Comparison of ENCODE assay signal across 24 cellular contexts in genomic region chr2:127680706-127681287, GRCh38. TPM values are rescaled to one million over a fixed set of nuclear protein-coding genes. Genes with fewer than 3 reads are reported as not detected.
DNase-seq lines count a peak whose midpoint lies in the region; ATAC-seq and TF ChIP-seq lines count a peak whose summit lies in the region.
"Had no signal": no experiment of that assay in that cellular context is flagged by ENCODE, and none has a peak within 500 bp of the region (broad histone marks: within the 10 kb centered on the region; RNA-seq: fewer than 3 reads in every experiment).

No MANE protein-coding gene starts in this region.

- H3K4me1 ChIP-seq in right atrium auricular region (peaks cover 0 to 61% of the 10 kb centered on the region in 2 donors), hepatocyte (ENCODE audit: insufficient read depth) (peaks cover 36% of the 10 kb centered on the region), gastrocnemius medialis (peaks cover 11 to 12% of the 10 kb centered on the region in 2 donors), uterus (peaks cover 0 to 15% of the 10 kb centered on the region in 2 donors)

- intact Hi-C loops in left ventricle myocardium superior (cut with micrococcal nuclease) (no loop called here), gastrocnemius medialis (cut with DNase I; ENCODE audit: low total_unique reads) (no loop called here), uterus (cut with DNase I; ENCODE audit: low total_unique reads) (no loop called here)

- TF ChIP-seq POLR2A in gastrocnemius medialis (IDR thresholded peaks at IDR 0.05), result no peak
- no peak for TF ChIP-seq POLR2A in uterus (IDR thresholded peaks at IDR 0.05)

- in situ Hi-C loops in gastrocnemius medialis (cut with MboI; ENCODE audit: low sequenced_read_pairs in 4 of 4), result no loop called here

- H3K4me3 ChIP-seq in right atrium auricular region (peak overlapping the region; percentile 29 to 45), hepatocyte (no peak overlapping the region), gastrocnemius medialis (peak overlapping the region; percentile 39 to 52 (median 50)), uterus (peak overlapping the region in 1 of 2 donors; percentile 22)
- H3K4me3 ChIP-seq: GM23248, SK-N-MC had no signal

- H4K20me1 ChIP-seq in hepatocyte (ENCODE audit: insufficient read depth, poor library complexity, severe bottlenecking), result no peaks in the 10 kb centered on the region

- H2AFZ ChIP-seq in hepatocyte, result no peak overlapping the region

- no peak for TF ChIP-seq CTCF in right atrium auricular region (IDR thresholded peaks at IDR 0.05)
- TF ChIP-seq CTCF in hepatocyte (IDR thresholded peaks at IDR 0.05; ENCODE audit: poor library complexity), result no peak
- no peak for TF ChIP-seq CTCF in gastrocnemius medialis (IDR thresholded peaks at IDR 0.05 in 4 of 5, conservative IDR thresholded peaks at IDR 0.05 in 1 of 5)
- no peak for TF ChIP-seq CTCF in uterus (IDR thresholded peaks at IDR 0.05)

- peak overlapping the region; percentile 35 for H3K4me2 ChIP-seq in hepatocyte

- ATAC-seq in left ventricle myocardium superior (no peak), gastrocnemius medialis (peak in 1 of 2 donors; percentile 5)
- ATAC-seq: activated CD8-positive, alpha-beta T cell treated with anti-CD3 and anti-CD28 coated beads, Interleukin-2, amount 10 ng/mL, durations not matched to agents 7 days and 5 days; PC-3 had no signal

- no peaks in the 10 kb centered on the region for H3K79me2 ChIP-seq in hepatocyte

- H3K27me3 ChIP-seq in right atrium auricular region (no peaks in the 10 kb centered on the region), hepatocyte (peaks cover 24% of the 10 kb centered on the region), gastrocnemius medialis (peaks cover 0 to under 1% (median 0%) of the 10 kb centered on the region in 3 donors), uterus (no peaks in the 10 kb centered on the region)
- H3K27me3 ChIP-seq: testis had no signal

- H3K27ac ChIP-seq in right atrium auricular region (peak overlapping the region; percentile 31 to 47), hepatocyte (no peak overlapping the region), gastrocnemius medialis (peak overlapping the region in 3 of 4 donors; percentile 33 to 60 (median 48)), uterus (peak overlapping the region; percentile 70 to 76)
- H3K27ac ChIP-seq: GM23248, SK-N-MC had no signal

- no peaks in the 10 kb centered on the region for H3K36me3 ChIP-seq in right atrium auricular region
- no peaks in the 10 kb centered on the region for H3K36me3 ChIP-seq in hepatocyte (replicated peaks; ENCODE audit: insufficient read depth, low read depth)
- no peaks in the 10 kb centered on the region for H3K36me3 ChIP-seq in gastrocnemius medialis
- H3K36me3 ChIP-seq in uterus, result no peaks in the 10 kb centered on the region
- H3K36me3 ChIP-seq: esophagus squamous epithelium had no signal

- H3K9me3 ChIP-seq in right atrium auricular region, result no peaks in the 10 kb centered on the region
- no peaks in the 10 kb centered on the region for H3K9me3 ChIP-seq in hepatocyte (ENCODE audit: low read depth)
- H3K9me3 ChIP-seq in gastrocnemius medialis, result no peaks in the 10 kb centered on the region
- H3K9me3 ChIP-seq in uterus, result no peaks in the 10 kb centered on the region
- H3K9me3 ChIP-seq: esophagus squamous epithelium, testis had no signal

- no peaks in the 10 kb centered on the region for H3K9me2 ChIP-seq in hepatocyte (replicated peaks; ENCODE audit: insufficient read depth)

- DNase-seq in right atrium auricular region (ENCODE audit: low spot score) (peak; percentile 50), left ventricle myocardium superior (no peak), hepatocyte (ENCODE audit: low spot score) (no peak), gastrocnemius medialis (no peak), uterus (no peak), NCI-H2107 treated with DMSO at 0.1 percent for 48 hours (lab: John Stamatoyannopoulos, UW; ENCODE audit: unreplicated experiment) (no peak), medulla oblongata (ENCODE audit: extremely low spot score) (no peak)
- no peak for DNase-seq in activated naive CD4-positive, alpha-beta T cell (lab: John Stamatoyannopoulos, UW)
- DNase-seq: activated CD4-positive, CD25-positive, alpha-beta regulatory T cell; activated CD8-positive, alpha-beta T cell treated with anti-CD3 and anti-CD28 coated beads, Interleukin-2, amount 10 ng/mL, durations not matched to agents 7 days and 5 days; CD4-positive, alpha-beta T cell; DMS79; esophagus squamous epithelium; kidney; NCI-H146; NCI-H774; PC-3; small intestine; stimulated activated CD4-positive, alpha-beta T cell treated with anti-CD3 and anti-CD28 coated beads, Interleukin-4, amount 100 ng/mL, for 4 hours; testis had no signal

- WGBS in hepatocyte (ENCODE audit: low lambda C conversion rate, missing lambda C conversion rate), result 95% methylated on average over 19 of the region's 19 CpGs

RNA-seq across cellular contexts. Expression of gene LIMS2, which starts 5.5 kb away (rescaled TPM):
- 10 to 100 TPM; 80.2 to 91.7 TPM for total RNA-seq in right atrium auricular region
- total RNA-seq in left ventricle myocardium superior, result 274 TPM
- 3.9 and 4.0 TPM in 2 replicates for total RNA-seq in hepatocyte
- polyA plus RNA-seq in hepatocyte, result 8.3 and 14.9 TPM in 2 replicates
- total RNA-seq in gastrocnemius medialis, result 10 to 100 TPM in 2 of 4 donors, 1 to 10 TPM in 2; 5.3 to 15.5 (median 9.9) TPM
- 100 to 1,000 TPM in 1 of 4 donors, 10 to 100 TPM in 3; 15.8 to 298 (median 66.2) TPM for total RNA-seq in uterus

RNA-seq across cellular contexts. Expression of gene SFT2D3, which starts 20.5 kb away (rescaled TPM):
- total RNA-seq in right atrium auricular region (1 to 10 TPM; 3.8 to 5.9 TPM), left ventricle myocardium superior (3.1 TPM), hepatocyte (10.2 and 10.7 TPM in 2 replicates), gastrocnemius medialis (1 to 10 TPM; 3.0 to 5.5 (median 3.5) TPM), uterus (10 to 100 TPM in 2 of 4 donors, 1 to 10 TPM in 2; 5.9 to 27.2 (median 11.1) TPM)
- 1.6 TPM in 1 of 2 replicates, not detected in the other for polyA plus RNA-seq in hepatocyte
- polyA plus RNA-seq: GM23248 had no signal

RNA-seq across cellular contexts. Expression of gene GPR17, which starts 34.8 kb away (rescaled TPM):
- total RNA-seq in right atrium auricular region, result under 1 TPM in 1 of 2 donors, not detected in 1; 0.24 TPM
- total RNA-seq in left ventricle myocardium superior, result 0.25 TPM
- not detected in 2 replicates for total RNA-seq in hepatocyte
- polyA plus RNA-seq in hepatocyte, result 0.39 TPM in 1 of 2 replicates, not detected in the other
- total RNA-seq in gastrocnemius medialis, result under 1 TPM in 1 of 4 donors, not detected in 3; 0.20 TPM
- total RNA-seq in uterus, result under 1 TPM in 1 of 4 donors, not detected in 3; 0.41 TPM
- total RNA-seq: activated CD8-positive, alpha-beta T cell treated with anti-CD3 and anti-CD28 coated beads, Interleukin-2, amount 10 ng/mL, durations not matched to agents 7 days and 5 days; activated T-helper 1 cell treated with anti-CD3 and anti-CD28 coated beads, Interleukin-12 subunit alpha, Interleukin-12 subunit beta, Interleukin-2, Interleukin-4 antibody, amounts not matched to agents 30 ng/mL and 10 ng/mL and 1 ng/mL, durations not matched to agents 14 hours and 24 hours and 36 hours; CD4-positive, alpha-beta T cell; esophagus squamous epithelium; GM23248; osteocyte had no signal
